8 cellular contexts compared by ENCODE assay signal in the genomic region with DNA sequence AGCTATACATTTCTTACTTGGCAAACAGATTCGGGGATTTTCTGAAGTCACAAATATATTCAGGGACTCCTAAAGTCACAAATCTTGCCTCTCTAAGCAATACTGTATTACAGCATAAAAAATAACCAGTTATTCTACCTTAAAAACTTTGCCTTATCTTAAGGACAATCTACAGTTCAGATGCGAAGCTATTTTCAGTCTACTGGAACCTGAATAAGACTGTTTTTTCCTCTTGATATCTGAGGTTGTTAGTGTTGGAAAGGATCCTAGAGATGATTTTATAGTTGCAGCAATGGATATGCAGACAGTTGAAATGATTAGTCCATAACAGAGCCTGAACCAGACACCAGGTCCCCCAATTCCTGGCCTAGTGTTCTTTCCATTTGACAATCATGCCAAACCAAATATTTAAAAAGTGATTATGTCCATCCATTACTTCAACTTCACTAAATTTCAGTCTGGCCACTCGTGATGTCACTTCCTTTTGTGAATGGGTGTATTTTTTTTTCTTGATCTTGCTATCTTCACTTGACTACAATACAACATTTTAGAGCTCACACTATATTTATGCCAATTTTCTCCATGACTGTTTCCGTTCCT. TPM values are rescaled to one million over a fixed set of nuclear protein-coding genes. Genes with fewer than 3 reads are reported as not detected.
DNase-seq lines count a peak whose midpoint lies in the region; ATAC-seq and TF ChIP-seq lines count a peak whose summit lies in the region.

No MANE protein-coding gene starts in this region.

- intact Hi-C loops in activated CD4-positive, alpha-beta T cell treated with anti-CD3 and anti-CD28 coated beads, Interleukin-2, amount 10 ng/mL, durations not matched to agents 24 days and 14 days (cut with micrococcal nuclease): loop anchor here (2.0 to 10.0 kb wide), 2 partner anchors 97 to 719 kb away; no protein-coding TSS in a partner anchor
- intact Hi-C loops in left ventricle myocardium superior (cut with micrococcal nuclease): no loop called here
- intact Hi-C loops in spleen (cut with DNase I; ENCODE audit: low total_unique reads): no loop called here

- no peaks in the 10 kb centered on the region for H3K36me3 ChIP-seq in spleen

- peaks cover 30% of the 10 kb centered on the region for H3K27me3 Mint-ChIP-seq in activated CD4-positive, alpha-beta T cell treated with anti-CD3 and anti-CD28 coated beads, Interleukin-2, amount 10 ng/mL, durations not matched to agents 24 days and 14 days

- TF ChIP-seq CTCF in WI38 (IDR thresholded peaks at IDR 0.05; ENCODE audit: low read depth, low read length) (no peak), spleen (IDR thresholded peaks at IDR 0.05 in 8 of 11, conservative IDR thresholded peaks at IDR 0.05 in 3 of 11) (no peak)

- H3K9me3 Mint-ChIP-seq in activated CD4-positive, alpha-beta T cell treated with anti-CD3 and anti-CD28 coated beads, Interleukin-2, amount 10 ng/mL, durations not matched to agents 24 days and 14 days: no peaks in the 10 kb centered on the region

- WGBS in spleen, 5 donors: 45 to 65% (median 59%) methylated on average over 4 of the region's 4 CpGs

- peaks cover 0 to 67% (median 23%) of the 10 kb centered on the region in 6 donors for H3K4me1 ChIP-seq in spleen

- peaks cover 0 to 41% (median 23%) of the 10 kb centered on the region in 7 donors for H3K27me3 ChIP-seq in spleen (replicated peaks in 1 of 7)

- H3K9me3 ChIP-seq in spleen: no peaks in the 10 kb centered on the region

- no peak for TF ChIP-seq POLR2A in spleen (IDR thresholded peaks at IDR 0.05)

- peak overlapping the region; percentile 90 for H3K4me3 Mint-ChIP-seq in activated CD4-positive, alpha-beta T cell treated with anti-CD3 and anti-CD28 coated beads, Interleukin-2, amount 10 ng/mL, durations not matched to agents 24 days and 14 days

- peaks cover 21% of the 10 kb centered on the region for H3K4me1 Mint-ChIP-seq in activated CD4-positive, alpha-beta T cell treated with anti-CD3 and anti-CD28 coated beads, Interleukin-2, amount 10 ng/mL, durations not matched to agents 24 days and 14 days

- H3K4me3 ChIP-seq in WI38 (ENCODE audit: low read depth, low read length) (peak overlapping the region; percentile 69), spleen (peak overlapping the region in 4 of 8 donors; percentile 66 to 90 (median 77))

- peak; percentile 9 for ATAC-seq in left ventricle myocardium superior
- ATAC-seq in HG03095 (IDR thresholded peaks at IDR 0.05; ENCODE audit: unreplicated experiment): no peak

- H3K27ac Mint-ChIP-seq in activated CD4-positive, alpha-beta T cell treated with anti-CD3 and anti-CD28 coated beads, Interleukin-2, amount 10 ng/mL, durations not matched to agents 24 days and 14 days: peak overlapping the region; percentile 91

- no peak for DNase-seq in activated CD4-positive, alpha-beta T cell treated with anti-CD3 and anti-CD28 coated beads, Interleukin-2, amount 10 ng/mL, durations not matched to agents 24 days and 14 days
- DNase-seq in activated CD4-positive, alpha-beta T cell treated with anti-CD3 and anti-CD28 coated beads for 48 hours: no peak
- DNase-seq in left ventricle myocardium superior (no peak), spleen (no peak), substantia nigra (lab: John Stamatoyannopoulos, UW) (no peak)
- no peak for DNase-seq in stimulated activated naive CD4-positive, alpha-beta T cell (lab: John Stamatoyannopoulos, UW)

- H3K27ac ChIP-seq in spleen (peak overlapping the region in 5 of 8 donors; percentile 89 to 94 (median 91)), substantia nigra (ENCODE audit: low read depth, low read length, poor library complexity, severe bottlenecking) (no peak overlapping the region)

- H3K36me3 Mint-ChIP-seq in activated CD4-positive, alpha-beta T cell treated with anti-CD3 and anti-CD28 coated beads, Interleukin-2, amount 10 ng/mL, durations not matched to agents 24 days and 14 days (ENCODE audit: low read depth): peaks cover 5% of the 10 kb centered on the region

RNA-seq across cellular contexts. Expression of a gene that starts 1.8 kb away (rescaled TPM):
- 34.6 and 38.7 TPM in 2 replicates for total RNA-seq in activated CD4-positive, alpha-beta T cell treated with anti-CD3 and anti-CD28 coated beads, Interleukin-2, amount 10 ng/mL, durations not matched to agents 24 days and 14 days
- total RNA-seq in left ventricle myocardium superior (36.7 TPM), spleen (10 to 100 TPM; 16.8 to 35.1 (median 22.8) TPM)
- 1 to 10 TPM; 4.6 to 8.3 (median 5.0) TPM for polyA plus RNA-seq in spleen
